ENCODE assay signal across 1 cellular context in genomic region chr1:50747394-50747793, GRCh38.
TF ChIP-seq lines count a peak whose summit lies in the region.

No MANE protein-coding gene starts in this region.

TF ChIP-seq in HepG2, 621 proteins besides CTCF, POLR2A, EP300 and RAD21 (continued from another document):
- TF ChIP-seq GLMP (CRISPR knock-in tag; IDR thresholded peaks at IDR 0.05; ENCODE audit: borderline replicate concordance) (no peak), KDM4B (CRISPR knock-in tag; IDR thresholded peaks at IDR 0.05) (no peak), RFXANK (CRISPR knock-in tag; IDR thresholded peaks at IDR 0.05) (no peak), CHD2 (IDR thresholded peaks at IDR 0.05; ENCODE audit: low read depth, low read length) (no peak), ZNF850 (CRISPR knock-in tag; conservative IDR thresholded peaks at IDR 0.05) (no peak), ZNF20 (CRISPR knock-in tag; IDR thresholded peaks at IDR 0.05) (no peak), SRSF4 (IDR thresholded peaks at IDR 0.05; ENCODE audit: low read depth, low read length, poor library complexity, severe bottlenecking) (no peak), ZNF160 (CRISPR knock-in tag; IDR thresholded peaks at IDR 0.05) (no peak), KLF12 (CRISPR knock-in tag; IDR thresholded peaks at IDR 0.05; ENCODE audit: borderline replicate concordance) (no peak), ZSCAN5A (CRISPR knock-in tag; IDR thresholded peaks at IDR 0.05; ENCODE audit: borderline replicate concordance) (no peak), ZNF547 (CRISPR knock-in tag; IDR thresholded peaks at IDR 0.05) (no peak), ZNF784 (CRISPR knock-in tag; IDR thresholded peaks at IDR 0.05; ENCODE audit: borderline replicate concordance) (no peak), ZNF7 (CRISPR knock-in tag; IDR thresholded peaks at IDR 0.05) (no peak), ZNF33A (CRISPR knock-in tag; IDR thresholded peaks at IDR 0.05; ENCODE audit: borderline replicate concordance) (no peak), ZNF549 (CRISPR knock-in tag; IDR thresholded peaks at IDR 0.05) (no peak)
TF ChIP-seq in HepG2: peak in this region for 0.
